ENCODE assay signal across 22 cellular contexts in genomic region chr4:105273230-105273629, GRCh38.
DNase-seq lines count a peak whose midpoint lies in the region; ATAC-seq lines count a peak whose summit lies in the region.
"Had no signal": no experiment of that assay in that cellular context is flagged by ENCODE, and none has a peak within 500 bp of the region (broad histone marks: within the 10 kb centered on the region; RNA-seq: fewer than 3 reads in every experiment).

No MANE protein-coding gene starts in this region.

- H3K4me1 Mint-ChIP-seq in activated CD4-positive, alpha-beta T cell treated with anti-CD3 and anti-CD28 coated beads for 36 hours, result peaks cover 50% of the 10 kb centered on the region
- H3K4me1 Mint-ChIP-seq in stimulated activated naive CD8-positive, alpha-beta T cell treated with anti-CD3 and anti-CD28 coated beads, Interleukin-15, Interleukin-2, amounts not matched to agents 100 ng/mL and 50 ng/mL, for 24 hours (ENCODE audit: low read depth), result peaks cover 40% of the 10 kb centered on the region
- H3K4me1 Mint-ChIP-seq in stimulated activated naive CD8-positive, alpha-beta T cell treated with anti-CD3 and anti-CD28 coated beads, Interleukin-15, amount 100 ng/mL, for 72 hours, result peaks cover 56% of the 10 kb centered on the region
- peaks cover 7% of the 10 kb centered on the region for H3K4me1 Mint-ChIP-seq in memory B cell

- H3K9me3 Mint-ChIP-seq in activated CD4-positive, alpha-beta T cell treated with anti-CD3 and anti-CD28 coated beads for 36 hours (ENCODE audit: low read depth), result peaks cover 4% of the 10 kb centered on the region
- peaks cover 10% of the 10 kb centered on the region for H3K9me3 Mint-ChIP-seq in stimulated activated naive CD8-positive, alpha-beta T cell treated with anti-CD3 and anti-CD28 coated beads, Interleukin-15, Interleukin-2, amounts not matched to agents 100 ng/mL and 50 ng/mL, for 24 hours
- peaks cover 5 to 13% of the 10 kb centered on the region in 2 donors for H3K9me3 Mint-ChIP-seq in stimulated activated naive CD8-positive, alpha-beta T cell treated with anti-CD3 and anti-CD28 coated beads, Interleukin-15, amount 100 ng/mL, for 72 hours
- H3K9me3 Mint-ChIP-seq in memory B cell, result no peaks in the 10 kb centered on the region

- peak overlapping the region; percentile 60 for H3K27ac Mint-ChIP-seq in activated CD4-positive, alpha-beta T cell treated with anti-CD3 and anti-CD28 coated beads for 36 hours
- H3K27ac Mint-ChIP-seq in stimulated activated naive CD8-positive, alpha-beta T cell treated with anti-CD3 and anti-CD28 coated beads, Interleukin-15, Interleukin-2, amounts not matched to agents 100 ng/mL and 50 ng/mL, for 24 hours, result peak overlapping the region; percentile 21
- H3K27ac Mint-ChIP-seq in stimulated activated naive CD8-positive, alpha-beta T cell treated with anti-CD3 and anti-CD28 coated beads, Interleukin-15, amount 100 ng/mL, for 72 hours, result peak overlapping the region in 1 of 2 donors; percentile 87
- H3K27ac Mint-ChIP-seq in memory B cell, result peak overlapping the region; percentile 72
- H3K27ac Mint-ChIP-seq: B cell had no signal

- no peak for ATAC-seq in activated CD4-positive, alpha-beta T cell treated with anti-CD3 and anti-CD28 coated beads for 36 hours
- no peak for ATAC-seq in stimulated activated naive CD8-positive, alpha-beta T cell treated with anti-CD3 and anti-CD28 coated beads, Interleukin-15, amount 100 ng/mL, for 72 hours
- ATAC-seq in memory B cell (ENCODE audit: low read depth) (no peak), HG02870 (IDR thresholded peaks at IDR 0.05; ENCODE audit: unreplicated experiment) (no peak)
- ATAC-seq: GM12878, HCT116 had no signal

- no peak for DNase-seq in activated CD4-positive, alpha-beta T cell treated with anti-CD3 and anti-CD28 coated beads for 36 hours
- no peak for DNase-seq in activated CD4-positive, alpha-beta T cell treated with anti-CD3 and anti-CD28 coated beads, Interleukin-2, amount 50 U/mL, for 1 hour
- DNase-seq in stimulated activated naive CD8-positive, alpha-beta T cell treated with anti-CD3 and anti-CD28 coated beads, Interleukin-15, amount 100 ng/mL, for 72 hours, result no peak
- DNase-seq in memory B cell (ENCODE audit: low spot score in 2 of 2) (no peak), nucleus accumbens (lab: John Stamatoyannopoulos, UW) (no peak), amniotic stem cell (lab: John Stamatoyannopoulos, UW) (no peak)
- DNase-seq: Calu3, DMS53, EL, GM23248, MM.1S, NCI-H1092, NCI-H146, NCI-H2029 treated with DMSO at 0.1 percent for 48 hours, NCI-H2171, NCI-H526, PC-9 had no signal

- POLR2A ChIA-PET in activated CD4-positive, alpha-beta T cell treated with anti-CD3 and anti-CD28 coated beads for 36 hours (lab: Charles Lee), result no interaction called here

- CTCF ChIA-PET in activated CD4-positive, alpha-beta T cell treated with anti-CD3 and anti-CD28 coated beads for 36 hours (lab: Charles Lee), result no interaction called here

- intact Hi-C loops in activated CD4-positive, alpha-beta T cell treated with anti-CD3 and anti-CD28 coated beads for 36 hours (cut with DNase I, micrococcal nuclease), result loop anchor here in 1 of 2 experiments (5.0 kb wide), 1 partner anchor 34 kb away; no protein-coding TSS in a partner anchor

- peaks cover 71% of the 10 kb centered on the region for H3K36me3 Mint-ChIP-seq in activated CD4-positive, alpha-beta T cell treated with anti-CD3 and anti-CD28 coated beads for 36 hours (ENCODE audit: low read depth)
- peaks cover 82% of the 10 kb centered on the region for H3K36me3 Mint-ChIP-seq in stimulated activated naive CD8-positive, alpha-beta T cell treated with anti-CD3 and anti-CD28 coated beads, Interleukin-15, Interleukin-2, amounts not matched to agents 100 ng/mL and 50 ng/mL, for 24 hours (ENCODE audit: low read depth)
- H3K36me3 Mint-ChIP-seq in memory B cell, result peaks cover 57% of the 10 kb centered on the region

- no peaks in the 10 kb centered on the region for H3K27me3 Mint-ChIP-seq in activated CD4-positive, alpha-beta T cell treated with anti-CD3 and anti-CD28 coated beads for 36 hours
- no peaks in the 10 kb centered on the region for H3K27me3 Mint-ChIP-seq in stimulated activated naive CD8-positive, alpha-beta T cell treated with anti-CD3 and anti-CD28 coated beads, Interleukin-15, Interleukin-2, amounts not matched to agents 100 ng/mL and 50 ng/mL, for 24 hours
- no peaks in the 10 kb centered on the region for H3K27me3 Mint-ChIP-seq in stimulated activated naive CD8-positive, alpha-beta T cell treated with anti-CD3 and anti-CD28 coated beads, Interleukin-15, amount 100 ng/mL, for 72 hours
- H3K27me3 Mint-ChIP-seq in memory B cell, result no peaks in the 10 kb centered on the region
- H3K27me3 Mint-ChIP-seq: B cell had no signal

- no peak overlapping the region for H3K4me3 Mint-ChIP-seq in activated CD4-positive, alpha-beta T cell treated with anti-CD3 and anti-CD28 coated beads for 36 hours
- no peak overlapping the region for H3K4me3 Mint-ChIP-seq in stimulated activated naive CD8-positive, alpha-beta T cell treated with anti-CD3 and anti-CD28 coated beads, Interleukin-15, Interleukin-2, amounts not matched to agents 100 ng/mL and 50 ng/mL, for 24 hours
- H3K4me3 Mint-ChIP-seq in stimulated activated naive CD8-positive, alpha-beta T cell treated with anti-CD3 and anti-CD28 coated beads, Interleukin-15, amount 100 ng/mL, for 72 hours, result peak overlapping the region in 1 of 2 donors; percentile 49
- H3K4me3 Mint-ChIP-seq in memory B cell, result no peak overlapping the region
- H3K4me3 Mint-ChIP-seq: B cell had no signal
